25 cellular contexts compared by ENCODE assay signal in the genomic region with DNA sequence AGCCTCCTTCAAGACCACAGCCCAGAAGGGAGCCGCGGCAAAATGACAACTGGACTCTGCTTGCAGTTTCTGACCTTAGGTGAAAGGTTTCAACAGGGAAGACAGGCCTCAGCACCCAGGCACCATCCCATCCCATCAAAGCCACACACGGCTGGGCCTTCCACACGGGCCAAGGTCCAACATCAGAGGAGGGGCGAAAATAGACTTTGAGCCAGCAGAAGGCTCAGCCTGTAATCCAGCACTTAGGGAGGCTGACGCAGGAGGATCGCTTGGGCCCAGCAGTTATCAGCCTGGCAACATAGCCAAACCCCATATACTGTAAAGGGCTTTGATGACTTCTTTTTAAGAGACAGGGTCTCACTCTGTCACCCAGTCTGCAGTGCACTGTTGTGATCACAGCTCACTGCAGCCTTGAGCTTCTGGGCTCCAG.
"Had no signal": no experiment of that assay in that cellular context is flagged by ENCODE, and none has a peak within 500 bp of the region (broad histone marks: within the 10 kb centered on the region; RNA-seq: fewer than 3 reads in every experiment).

No MANE protein-coding gene starts in this region.

- ATAC-seq: activated CD4-positive, alpha-beta T cell treated with anti-CD3 and anti-CD28 coated beads for 36 hours; activated T-cell treated with anti-CD3 and anti-CD28 coated beads, Interleukin-2, amount 50 U/mL, for 72 hours; gastroesophageal sphincter; heart left ventricle; natural killer cell treated with Interleukin-12 subunit alpha and Interleukin-12 subunit beta and Interleukin-15 and Interleukin-18, amount 100 ng/mL, for 72 hours had no signal

- H3K4me3 Mint-ChIP-seq: activated B cell treated with CpG ODN at 0.5 μM for 24 hours; activated CD4-positive, alpha-beta T cell treated with anti-CD3 and anti-CD28 coated beads for 36 hours; activated naive CD4-positive, alpha-beta T cell treated with anti-CD3 and anti-CD28 coated beads for 36 hours; activated naive CD8-positive, alpha-beta T cell treated with anti-CD3 and anti-CD28 coated beads, Interleukin-2, amount 10 ng/mL, durations not matched to agents 7 days and 5 days; activated T-cell treated with anti-CD3 and anti-CD28 coated beads, Interleukin-2, amount 50 U/mL, for 72 hours; central memory CD8-positive, alpha-beta T cell; natural killer cell treated with Interleukin-12 subunit alpha and Interleukin-12 subunit beta and Interleukin-15 and Interleukin-18, amount 100 ng/mL, for 72 hours; T-helper 1 cell treated with Interleukin-12 subunit alpha and Interleukin-12 subunit beta and Interleukin-4 antibody, amounts not matched to agents 30 μg/mL and 1 μg/mL, for 36 hours had no signal

- DNase-seq: activated B cell treated with CpG ODN at 0.5 μM for 24 hours; activated CD4-positive, alpha-beta T cell treated with anti-CD3 and anti-CD28 coated beads for 36 hours; activated CD4-positive, alpha-beta T cell treated with anti-CD3 and anti-CD28 coated beads, Interleukin-2, amount 50 U/mL, for 4 hours; activated CD8-positive, alpha-beta memory T cell treated with anti-CD3 and anti-CD28 coated beads, Interleukin-2, amount 50 U/mL, for 48 hours; activated effector memory CD4-positive, alpha-beta T cell treated with Interleukin-2 at 50 U/mL for 16 hours; activated naive CD4-positive, alpha-beta T cell treated with anti-CD3 and anti-CD28 coated beads for 36 hours; activated naive CD8-positive, alpha-beta T cell treated with anti-CD3 and anti-CD28 coated beads, Interleukin-2, amount 10 ng/mL, durations not matched to agents 7 days and 5 days; activated T-cell treated with anti-CD3 and anti-CD28 coated beads, Interleukin-2, amount 50 U/mL, for 72 hours; amniotic stem cell; colonic mucosa; heart left ventricle; sigmoid colon; stimulated activated CD4-positive, alpha-beta T cell treated with anti-CD3 and anti-CD28 coated beads, Interleukin-4, amount 100 ng/mL, for 24 hours; stomach; uterus had no signal

- H3K4me1 Mint-ChIP-seq: activated B cell treated with CpG ODN at 0.5 μM for 24 hours; activated CD4-positive, alpha-beta T cell treated with anti-CD3 and anti-CD28 coated beads for 36 hours; activated naive CD8-positive, alpha-beta T cell treated with anti-CD3 and anti-CD28 coated beads, Interleukin-2, amount 10 ng/mL, durations not matched to agents 7 days and 5 days had no signal

- H3K27me3 Mint-ChIP-seq: activated B cell treated with CpG ODN at 0.5 μM for 24 hours; activated CD4-positive, alpha-beta T cell treated with anti-CD3 and anti-CD28 coated beads for 36 hours; activated naive CD8-positive, alpha-beta T cell treated with anti-CD3 and anti-CD28 coated beads, Interleukin-2, amount 10 ng/mL, durations not matched to agents 7 days and 5 days; central memory CD8-positive, alpha-beta T cell; natural killer cell treated with Interleukin-12 subunit alpha and Interleukin-12 subunit beta and Interleukin-15 and Interleukin-18, amount 100 ng/mL, for 72 hours had no signal

- H3K9me3 ChIP-seq: breast epithelium, colonic mucosa, gastroesophageal sphincter, heart left ventricle, sigmoid colon, stomach, suprapubic skin, tibial nerve, uterus had no signal

- H3K27me3 ChIP-seq: breast epithelium, colonic mucosa, gastroesophageal sphincter, heart left ventricle, sigmoid colon, stomach, suprapubic skin, tibial nerve, uterus had no signal

- H3K36me3 ChIP-seq: uterus had no signal

- H2AFZ ChIP-seq: parathyroid adenoma had no signal

- H3K4me1 ChIP-seq: breast epithelium, colonic mucosa, gastroesophageal sphincter, heart left ventricle, parathyroid adenoma, sigmoid colon, stomach, suprapubic skin, tibial nerve, uterus had no signal

- H3K9me3 Mint-ChIP-seq: activated B cell treated with CpG ODN at 0.5 μM for 24 hours; activated naive CD4-positive, alpha-beta T cell treated with anti-CD3 and anti-CD28 coated beads for 36 hours; activated naive CD8-positive, alpha-beta T cell treated with anti-CD3 and anti-CD28 coated beads, Interleukin-2, amount 10 ng/mL, durations not matched to agents 7 days and 5 days; activated T-cell treated with anti-CD3 and anti-CD28 coated beads, Interleukin-2, amount 50 U/mL, for 72 hours; central memory CD8-positive, alpha-beta T cell; natural killer cell treated with Interleukin-12 subunit alpha and Interleukin-12 subunit beta and Interleukin-15 and Interleukin-18, amount 100 ng/mL, for 72 hours; T-helper 1 cell treated with Interleukin-12 subunit alpha and Interleukin-12 subunit beta and Interleukin-4 antibody, amounts not matched to agents 30 μg/mL and 1 μg/mL, for 36 hours had no signal

- H3K4me3 ChIP-seq: breast epithelium, colonic mucosa, gastroesophageal sphincter, heart left ventricle, lung, sigmoid colon, stomach, suprapubic skin, tibial nerve, uterus had no signal

- H3K27ac ChIP-seq: breast epithelium, colonic mucosa, epithelial cell of prostate, gastroesophageal sphincter, heart left ventricle, parathyroid adenoma, sigmoid colon, stomach, suprapubic skin, tibial nerve, uterus had no signal

- H3K27ac Mint-ChIP-seq: activated B cell treated with CpG ODN at 0.5 μM for 24 hours; activated CD4-positive, alpha-beta T cell treated with anti-CD3 and anti-CD28 coated beads for 36 hours; activated naive CD4-positive, alpha-beta T cell treated with anti-CD3 and anti-CD28 coated beads for 36 hours; activated naive CD8-positive, alpha-beta T cell treated with anti-CD3 and anti-CD28 coated beads, Interleukin-2, amount 10 ng/mL, durations not matched to agents 7 days and 5 days; activated T-cell treated with anti-CD3 and anti-CD28 coated beads, Interleukin-2, amount 50 U/mL, for 72 hours; natural killer cell treated with Interleukin-12 subunit alpha and Interleukin-12 subunit beta and Interleukin-15 and Interleukin-18, amount 100 ng/mL, for 72 hours; T-helper 1 cell treated with Interleukin-12 subunit alpha and Interleukin-12 subunit beta and Interleukin-4 antibody, amounts not matched to agents 30 μg/mL and 1 μg/mL, for 36 hours had no signal

- H3K9ac ChIP-seq: parathyroid adenoma had no signal
